Comparison of ENCODE assay signal across 37 cellular contexts in genomic region chr12:109641422-109641821, GRCh38.
"Had no signal": no experiment of that assay in that cellular context is flagged by ENCODE, and none has a peak within 500 bp of the region (broad histone marks: within the 10 kb centered on the region; RNA-seq: fewer than 3 reads in every experiment).

No MANE protein-coding gene starts in this region.

- H3K36me3 Mint-ChIP-seq: activated naive CD4-positive, alpha-beta T cell treated with anti-CD3 and anti-CD28 coated beads, Interleukin-2, amount 10 ng/mL, durations not matched to agents 7 days and 5 days; activated naive CD4-positive, alpha-beta T cell treated with anti-CD3 and anti-CD28 coated beads, Interleukin-2, amount 50 U/mL, for 24 hours; activated naive CD4-positive, alpha-beta T cell treated with anti-CD3 and anti-CD28 coated beads, Interleukin-2, amount 50 U/mL, for 72 hours; activated naive CD8-positive, alpha-beta T cell; activated naive CD8-positive, alpha-beta T cell treated with anti-CD3 and anti-CD28 coated beads for 36 hours; activated naive CD8-positive, alpha-beta T cell treated with anti-CD3 and anti-CD28 coated beads, Interleukin-2, amount 10 ng/mL, durations not matched to agents 7 days and 5 days; brain had no signal

- H3K27ac Mint-ChIP-seq: activated naive CD4-positive, alpha-beta T cell treated with anti-CD3 and anti-CD28 coated beads for 36 hours; activated naive CD4-positive, alpha-beta T cell treated with anti-CD3 and anti-CD28 coated beads, Interleukin-2, amount 10 ng/mL, durations not matched to agents 7 days and 5 days; activated naive CD4-positive, alpha-beta T cell treated with anti-CD3 and anti-CD28 coated beads, Interleukin-2, amount 50 U/mL, for 72 hours; activated naive CD8-positive, alpha-beta T cell; activated naive CD8-positive, alpha-beta T cell treated with anti-CD3 and anti-CD28 coated beads for 36 hours; activated naive CD8-positive, alpha-beta T cell treated with anti-CD3 and anti-CD28 coated beads, Interleukin-2, amount 10 ng/mL, durations not matched to agents 7 days and 5 days; activated naive CD8-positive, alpha-beta T cell treated with anti-CD3 and anti-CD28 coated beads, Interleukin-2, amount 50 U/mL, for 24 hours; activated T-cell treated with anti-CD3 and anti-CD28 coated beads, Interleukin-2, amount 50 U/mL, for 24 hours; activated T-cell treated with anti-CD3 and anti-CD28 coated beads, Interleukin-2, amount 50 U/mL, for 72 hours; activated T-helper 1 cell treated with anti-CD3 and anti-CD28 coated beads, Interleukin-12 subunit alpha, Interleukin-12 subunit beta, Interleukin-2, Interleukin-4 antibody, amounts not matched to agents 30 ng/mL and 10 ng/mL and 1 ng/mL, durations not matched to agents 14 hours and 24 hours and 36 hours; activated T-helper 17 cell treated with anti-CD3 and anti-CD28 coated beads, Interleukin-2, amount 50 U/mL, for 72 hours; activated T-helper 2 cell treated with anti-CD3 and anti-CD28 coated beads, Interferon-gamma antibody, Interleukin-2, Interleukin-4, amounts not matched to agents 10 μg/mL and 5 μg/mL and 100 μg/mL, durations not matched to agents 14 hours and 24 hours and 36 hours; brain had no signal

- H3K4me1 Mint-ChIP-seq: activated naive CD4-positive, alpha-beta T cell treated with anti-CD3 and anti-CD28 coated beads, Interleukin-2, amount 10 ng/mL, durations not matched to agents 7 days and 5 days; activated naive CD4-positive, alpha-beta T cell treated with anti-CD3 and anti-CD28 coated beads, Interleukin-2, amount 50 U/mL, for 24 hours; activated naive CD8-positive, alpha-beta T cell treated with anti-CD3 and anti-CD28 coated beads for 36 hours; activated naive CD8-positive, alpha-beta T cell treated with anti-CD3 and anti-CD28 coated beads, Interleukin-2, amount 10 ng/mL, durations not matched to agents 7 days and 5 days; activated naive CD8-positive, alpha-beta T cell treated with anti-CD3 and anti-CD28 coated beads, Interleukin-2, amount 50 U/mL, for 24 hours; activated T-helper 17 cell treated with anti-CD3 and anti-CD28 coated beads, Interleukin-2, amount 50 U/mL, for 72 hours; central memory CD8-positive, alpha-beta T cell had no signal

- H3K4me1 ChIP-seq: adrenal gland, ascending aorta, body of pancreas, breast epithelium had no signal

- H3K9me3 ChIP-seq: adrenal gland, ascending aorta, body of pancreas, breast epithelium had no signal

- H3K27me3 ChIP-seq: ascending aorta, body of pancreas, breast epithelium, cardiac muscle cell had no signal

- H3K9me3 Mint-ChIP-seq: activated naive CD4-positive, alpha-beta T cell treated with anti-CD3 and anti-CD28 coated beads for 36 hours; activated naive CD4-positive, alpha-beta T cell treated with anti-CD3 and anti-CD28 coated beads, Interleukin-2, amount 10 ng/mL, durations not matched to agents 7 days and 5 days; activated naive CD4-positive, alpha-beta T cell treated with anti-CD3 and anti-CD28 coated beads, Interleukin-2, amount 50 U/mL, for 24 hours; activated naive CD4-positive, alpha-beta T cell treated with anti-CD3 and anti-CD28 coated beads, Interleukin-2, amount 50 U/mL, for 72 hours; activated naive CD8-positive, alpha-beta T cell treated with anti-CD3 and anti-CD28 coated beads for 36 hours; activated naive CD8-positive, alpha-beta T cell treated with anti-CD3 and anti-CD28 coated beads, Interleukin-2, amount 10 ng/mL, durations not matched to agents 7 days and 5 days; activated naive CD8-positive, alpha-beta T cell treated with anti-CD3 and anti-CD28 coated beads, Interleukin-2, amount 50 U/mL, for 24 hours; activated T-cell treated with anti-CD3 and anti-CD28 coated beads, Interleukin-2, amount 50 U/mL, for 24 hours; activated T-cell treated with anti-CD3 and anti-CD28 coated beads, Interleukin-2, amount 50 U/mL, for 4 hours; activated T-cell treated with anti-CD3 and anti-CD28 coated beads, Interleukin-2, amount 50 U/mL, for 72 hours; activated T-helper 1 cell treated with anti-CD3 and anti-CD28 coated beads, Interleukin-12 subunit alpha, Interleukin-12 subunit beta, Interleukin-2, Interleukin-4 antibody, amounts not matched to agents 30 ng/mL and 10 ng/mL and 1 ng/mL, durations not matched to agents 14 hours and 24 hours and 36 hours; activated T-helper 17 cell treated with anti-CD3 and anti-CD28 coated beads, Interleukin-2, amount 50 U/mL, for 72 hours; activated T-helper 2 cell treated with anti-CD3 and anti-CD28 coated beads, Interferon-gamma antibody, Interleukin-2, Interleukin-4, amounts not matched to agents 10 μg/mL and 5 μg/mL and 100 μg/mL, durations not matched to agents 14 hours and 24 hours and 36 hours; central memory CD8-positive, alpha-beta T cell had no signal

- H3K27me3 Mint-ChIP-seq: activated naive CD4-positive, alpha-beta T cell treated with anti-CD3 and anti-CD28 coated beads, Interleukin-2, amount 50 U/mL, for 24 hours; central memory CD8-positive, alpha-beta T cell had no signal

- H3K4me3 ChIP-seq: adrenal gland, ascending aorta, body of pancreas, breast epithelium, cardiac muscle cell had no signal

- ATAC-seq: activated naive CD4-positive, alpha-beta T cell treated with anti-CD3 and anti-CD28 coated beads, Interleukin-2, amount 50 U/mL, for 72 hours; activated naive CD8-positive, alpha-beta T cell treated with anti-CD3 and anti-CD28 coated beads, Interleukin-2, amount 50 U/mL, for 24 hours; activated T-cell treated with anti-CD3 and anti-CD28 coated beads, Interleukin-2, amount 50 U/mL, for 4 hours; activated T-cell treated with anti-CD3 and anti-CD28 coated beads, Interleukin-2, amount 50 U/mL, for 72 hours; activated T-helper 17 cell treated with anti-CD3 and anti-CD28 coated beads, Interleukin-2, amount 50 U/mL, for 72 hours; body of pancreas had no signal

- H3K36me3 ChIP-seq: adrenal gland, ascending aorta, brain microvascular endothelial cell, breast epithelium, cardiac muscle cell had no signal

- H3K4me3 Mint-ChIP-seq: activated naive CD4-positive, alpha-beta T cell treated with anti-CD3 and anti-CD28 coated beads for 36 hours; activated naive CD4-positive, alpha-beta T cell treated with anti-CD3 and anti-CD28 coated beads, Interleukin-2, amount 10 ng/mL, durations not matched to agents 7 days and 5 days; activated naive CD4-positive, alpha-beta T cell treated with anti-CD3 and anti-CD28 coated beads, Interleukin-2, amount 50 U/mL, for 24 hours; activated naive CD8-positive, alpha-beta T cell; activated naive CD8-positive, alpha-beta T cell treated with anti-CD3 and anti-CD28 coated beads for 36 hours; activated naive CD8-positive, alpha-beta T cell treated with anti-CD3 and anti-CD28 coated beads, Interleukin-2, amount 10 ng/mL, durations not matched to agents 7 days and 5 days; activated naive CD8-positive, alpha-beta T cell treated with anti-CD3 and anti-CD28 coated beads, Interleukin-2, amount 50 U/mL, for 24 hours; activated T-cell treated with anti-CD3 and anti-CD28 coated beads, Interleukin-2, amount 50 U/mL, for 24 hours; activated T-cell treated with anti-CD3 and anti-CD28 coated beads, Interleukin-2, amount 50 U/mL, for 4 hours; activated T-cell treated with anti-CD3 and anti-CD28 coated beads, Interleukin-2, amount 50 U/mL, for 72 hours; activated T-helper 1 cell treated with anti-CD3 and anti-CD28 coated beads, Interleukin-12 subunit alpha, Interleukin-12 subunit beta, Interleukin-2, Interleukin-4 antibody, amounts not matched to agents 30 ng/mL and 10 ng/mL and 1 ng/mL, durations not matched to agents 14 hours and 24 hours and 36 hours; activated T-helper 17 cell treated with anti-CD3 and anti-CD28 coated beads, Interleukin-2, amount 50 U/mL, for 72 hours; brain; central memory CD8-positive, alpha-beta T cell had no signal

- H3K27ac ChIP-seq: adrenal gland, ascending aorta, body of pancreas, brain microvascular endothelial cell, breast epithelium, cardiac muscle cell had no signal

- DNase-seq: activated effector memory CD4-positive, alpha-beta T cell treated with anti-CD3 and anti-CD28 coated beads, Interleukin-2, amount 50 U/mL, for 16 hours; activated effector memory CD4-positive, alpha-beta T cell treated with Interleukin-2 at 50 U/mL for 16 hours; activated gamma-delta T cell; activated gamma-delta T cell treated with Interleukin-2 at 50 U/mL for 16 hours; activated naive CD4-positive, alpha-beta T cell; activated naive CD4-positive, alpha-beta T cell treated with anti-CD3 and anti-CD28 coated beads for 36 hours; activated naive CD4-positive, alpha-beta T cell treated with anti-CD3 and anti-CD28 coated beads, Interleukin-2, amount 10 ng/mL, durations not matched to agents 7 days and 5 days; activated naive CD4-positive, alpha-beta T cell treated with anti-CD3 and anti-CD28 coated beads, Interleukin-2, amount 50 U/mL, for 16 hours; activated naive CD4-positive, alpha-beta T cell treated with Interleukin-2 at 50 U/mL for 16 hours; activated naive CD8-positive, alpha-beta T cell treated with anti-CD3 and anti-CD28 coated beads for 36 hours; activated naive CD8-positive, alpha-beta T cell treated with anti-CD3 and anti-CD28 coated beads, Interleukin-2, amount 10 ng/mL, durations not matched to agents 7 days and 5 days; activated naive CD8-positive, alpha-beta T cell treated with anti-CD3 and anti-CD28 coated beads, Interleukin-2, amount 50 U/mL, for 24 hours; activated T-cell treated with anti-CD3 and anti-CD28 coated beads, Interleukin-2, amount 50 U/mL, for 24 hours; activated T-cell treated with anti-CD3 and anti-CD28 coated beads, Interleukin-2, amount 50 U/mL, for 4 hours; activated T-cell treated with anti-CD3 and anti-CD28 coated beads, Interleukin-2, amount 50 U/mL, for 48 hours; activated T-cell treated with anti-CD3 and anti-CD28 coated beads, Interleukin-2, amount 50 U/mL, for 72 hours; adrenal gland; amniotic stem cell; amygdala; anterior cingulate cortex; aorta; body of pancreas; brain microvascular endothelial cell; caudate nucleus; central memory CD4-positive, alpha-beta T cell; cerebellar nuclear complex had no signal
